Comparison of ENCODE assay signal across 16 cellular contexts in the genomic region with DNA sequence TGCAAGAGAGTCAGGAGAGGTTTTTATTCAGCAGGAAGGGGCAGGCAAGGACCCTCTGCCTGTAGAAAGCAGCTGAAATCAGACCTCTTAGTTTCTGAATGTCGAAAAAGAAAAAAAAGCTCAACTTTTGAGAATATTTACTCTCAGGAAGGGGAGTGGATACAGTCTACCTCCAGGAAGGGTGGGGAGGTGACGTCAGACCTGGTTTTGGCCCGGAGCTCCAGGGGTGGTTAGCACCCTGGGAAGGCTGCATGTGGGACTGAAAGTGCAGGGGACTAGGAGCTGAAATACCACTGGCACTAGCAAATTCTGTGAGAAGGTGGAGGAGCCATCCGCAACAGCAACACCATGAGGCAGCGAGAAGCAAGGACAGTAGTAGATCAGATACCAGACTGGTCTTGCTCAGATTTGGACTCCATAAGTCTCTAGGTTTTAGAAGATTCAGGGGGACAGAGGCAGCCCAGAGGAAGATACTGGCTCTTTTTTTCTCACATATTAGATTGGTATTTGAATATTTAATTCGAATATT. TPM values are rescaled to one million over a fixed set of nuclear protein-coding genes. Genes with fewer than 3 reads are reported as not detected.
DNase-seq lines count a peak whose midpoint lies in the region; ATAC-seq and TF ChIP-seq lines count a peak whose summit lies in the region.
"Had no signal": no experiment of that assay in that cellular context is flagged by ENCODE, and none has a peak within 500 bp of the region (broad histone marks: within the 10 kb centered on the region; RNA-seq: fewer than 3 reads in every experiment).

No MANE protein-coding gene starts in this region.

- no peaks in the 10 kb centered on the region for H3K27me3 Mint-ChIP-seq in HFFc6 (ENCODE audit: insufficient read depth)
- H3K27me3 Mint-ChIP-seq: CD4-positive, CD25-positive, alpha-beta regulatory T cell had no signal

- H3K9me3 ChIP-seq in right atrium auricular region (no peaks in the 10 kb centered on the region), right cardiac atrium (ENCODE audit: control insufficient read depth, low read length) (no peaks in the 10 kb centered on the region), OCI-LY3 (ENCODE audit: insufficient read depth, low read length) (no peaks in the 10 kb centered on the region), esophagus muscularis mucosa (peaks cover 0 to 7% (median 2%) of the 10 kb centered on the region in 4 donors), BE2C (no peaks in the 10 kb centered on the region)

- H3K36me3 ChIP-seq in right atrium auricular region (no peaks in the 10 kb centered on the region), OCI-LY3 (replicated peaks; ENCODE audit: low read depth, low read length) (no peaks in the 10 kb centered on the region), esophagus muscularis mucosa (no peaks in the 10 kb centered on the region), BE2C (no peaks in the 10 kb centered on the region)
- H3K36me3 ChIP-seq: BLaER1 treated with 17β-estradiol and CSF1 and Interleukin-3, amounts not matched to agents 10 nM and 100 nM had no signal

- H3K4me3 Mint-ChIP-seq in HFFc6, result no peak overlapping the region
- H3K4me3 Mint-ChIP-seq: CD4-positive, CD25-positive, alpha-beta regulatory T cell had no signal

- peak; percentile 40 for DNase-seq in right atrium auricular region (ENCODE audit: low spot score)
- no peak for DNase-seq in right cardiac atrium
- peak; percentile 84 for DNase-seq in esophagus muscularis mucosa (ENCODE audit: extremely low spot score)
- DNase-seq in HFFc6, result no peak
- DNase-seq in UCSD-AML1 (lab: John Stamatoyannopoulos, UW; ENCODE audit: unreplicated experiment), result no peak
- no peak for DNase-seq in BE2C
- DNase-seq: AML-193; Calu3; CD4-positive, CD25-positive, alpha-beta regulatory T cell; DMS153; DMS79 treated with DMSO at 0.1 percent for 48 hours; GF-D8 had no signal

- peaks cover 58% of the 10 kb centered on the region for H3K9me3 Mint-ChIP-seq in HFFc6

- intact Hi-C loops in right cardiac atrium (cut with DNase I), result no loop called here
- intact Hi-C loops in esophagus muscularis mucosa (cut with DNase I), result loop anchor here (2.0 kb wide), 1 partner anchor 17 kb away; no protein-coding TSS in a partner anchor

- peak overlapping the region; percentile 17; the same call in 1 of the 2 replicates for H3K4me2 ChIP-seq in OCI-LY3 (ENCODE audit: low read length)
- H3K4me2 ChIP-seq: BLaER1 treated with 17β-estradiol and CSF1 and Interleukin-3, amounts not matched to agents 10 nM and 100 nM had no signal

- TF ChIP-seq POLR2A in esophagus muscularis mucosa (IDR thresholded peaks at IDR 0.05; ENCODE audit: low read depth), result no peak

- TF ChIP-seq EP300 in esophagus muscularis mucosa (IDR thresholded peaks at IDR 0.05), result no peak

- H3K27ac Mint-ChIP-seq in HFFc6, result no peak overlapping the region
- H3K27ac Mint-ChIP-seq: CD4-positive, CD25-positive, alpha-beta regulatory T cell had no signal

- H3K79me2 ChIP-seq in OCI-LY3 (ENCODE audit: low read length), result no peaks in the 10 kb centered on the region

- H3K9ac ChIP-seq in OCI-LY3 (ENCODE audit: low read length), result no peak overlapping the region
- H3K9ac ChIP-seq: BLaER1 treated with 17β-estradiol and CSF1 and Interleukin-3, amounts not matched to agents 10 nM and 100 nM had no signal

- no peak for TF ChIP-seq CTCF in right atrium auricular region (IDR thresholded peaks at IDR 0.05)
- no peak for TF ChIP-seq CTCF in OCI-LY3 (IDR thresholded peaks at IDR 0.05; ENCODE audit: low read depth, low read length)
- TF ChIP-seq CTCF in esophagus muscularis mucosa (IDR thresholded peaks at IDR 0.05), result no peak
- no peak for TF ChIP-seq CTCF in HFFc6 (IDR thresholded peaks at IDR 0.05)
- no peak for TF ChIP-seq CTCF in BE2C (IDR thresholded peaks at IDR 0.05; ENCODE audit: low read depth, low read length)

- no peak overlapping the region for H3K27ac ChIP-seq in right atrium auricular region
- H3K27ac ChIP-seq in right cardiac atrium (ENCODE audit: low read length), result no peak overlapping the region
- H3K27ac ChIP-seq in OCI-LY3 (ENCODE audit: low read length), result no peak overlapping the region
- H3K27ac ChIP-seq in esophagus muscularis mucosa (replicated peaks in 1 of 4), result no peak overlapping the region
- H3K27ac ChIP-seq: 22Rv1; BLaER1 treated with 17β-estradiol and CSF1 and Interleukin-3, amounts not matched to agents 10 nM and 100 nM had no signal

- peaks cover 4% of the 10 kb centered on the region; the same call in 1 of the 2 replicates for H3K36me3 Mint-ChIP-seq in HFFc6 (ENCODE audit: low read depth)
- H3K36me3 Mint-ChIP-seq: CD4-positive, CD25-positive, alpha-beta regulatory T cell had no signal

- no peak overlapping the region for H3K4me3 ChIP-seq in right atrium auricular region
- H3K4me3 ChIP-seq in right cardiac atrium (ENCODE audit: low read length), result no peak overlapping the region
- no peak overlapping the region for H3K4me3 ChIP-seq in OCI-LY3 (ENCODE audit: low read length)
- H3K4me3 ChIP-seq in esophagus muscularis mucosa, result no peak overlapping the region
- H3K4me3 ChIP-seq in BE2C (ENCODE audit: low read depth, low read length), result no peak overlapping the region
- H3K4me3 ChIP-seq: BLaER1 treated with 17β-estradiol and CSF1 and Interleukin-3, amounts not matched to agents 10 nM and 100 nM had no signal

- peak overlapping the region; percentile 71; the same call in 1 of the 2 replicates for H2AFZ ChIP-seq in OCI-LY3 (ENCODE audit: low read depth, low read length)

- no peaks in the 10 kb centered on the region for H3K4me1 Mint-ChIP-seq in HFFc6 (ENCODE audit: low read depth)
- H3K4me1 Mint-ChIP-seq: CD4-positive, CD25-positive, alpha-beta regulatory T cell had no signal

- no peaks in the 10 kb centered on the region for H4K20me1 ChIP-seq in OCI-LY3 (ENCODE audit: insufficient read depth, low read length)
- H4K20me1 ChIP-seq: BLaER1 treated with 17β-estradiol and CSF1 and Interleukin-3, amounts not matched to agents 10 nM and 100 nM had no signal

- 73% methylated on average over 6 of the region's 6 CpGs for WGBS in right cardiac atrium
- WGBS in esophagus muscularis mucosa, result 73% methylated on average over 6 of the region's 6 CpGs

- H3K4me1 ChIP-seq in right atrium auricular region, result no peaks in the 10 kb centered on the region
- H3K4me1 ChIP-seq in right cardiac atrium (ENCODE audit: control insufficient read depth, insufficient read depth, low read length), result no peaks in the 10 kb centered on the region
- H3K4me1 ChIP-seq in OCI-LY3 (ENCODE audit: low read length), result peaks cover 52% of the 10 kb centered on the region
- no peaks in the 10 kb centered on the region for H3K4me1 ChIP-seq in esophagus muscularis mucosa
- H3K4me1 ChIP-seq in BE2C, result no peaks in the 10 kb centered on the region

- H3K27me3 ChIP-seq in right atrium auricular region, result no peaks in the 10 kb centered on the region
- no peaks in the 10 kb centered on the region for H3K27me3 ChIP-seq in right cardiac atrium (ENCODE audit: control insufficient read depth, insufficient read depth)
- H3K27me3 ChIP-seq in OCI-LY3 (ENCODE audit: low read depth, low read length), result no peaks in the 10 kb centered on the region
- H3K27me3 ChIP-seq in esophagus muscularis mucosa, result peaks cover 0 to 11% (median 0%) of the 10 kb centered on the region in 4 donors
- no peaks in the 10 kb centered on the region for H3K27me3 ChIP-seq in BE2C
- H3K27me3 ChIP-seq: BLaER1 treated with 17β-estradiol and CSF1 and Interleukin-3, amounts not matched to agents 10 nM and 100 nM had no signal

- ATAC-seq in right cardiac atrium, result no peak
- ATAC-seq in HG02571 (IDR thresholded peaks at IDR 0.05; ENCODE audit: unreplicated experiment), result no peak

RNA-seq across cellular contexts. Expression of gene MC2R, which starts 19.8 kb away (rescaled TPM):
- total RNA-seq in right atrium auricular region (not detected), right cardiac atrium (not detected), esophagus muscularis mucosa (under 1 TPM in 1 of 4 donors, not detected in 3; 0.17 TPM)
- polyA plus RNA-seq in right cardiac atrium, result not detected
- not detected for total RNA-seq in HFFc6 (2021; fragmentation: NEBNext Ultra II Directional; extraction: Animal tissue kit (Norgen Biotek cat#: 25700))
- not detected for polyA plus RNA-seq in BE2C (2012; ENCODE audit: insufficient read depth, insufficient read length, low read depth)
- total RNA-seq: Calu3; CD4-positive, CD25-positive, alpha-beta regulatory T cell had no signal
- polyA plus RNA-seq: CD4-positive, CD25-positive, alpha-beta regulatory T cell had no signal

Comparison
In these comparisons a context has a peak if more than half of its experiments do, and no peak if none do; other contexts are left out.
1. DNase-seq: peak in right atrium auricular region (single experiment) and esophagus muscularis mucosa (single experiment); none in right cardiac atrium (0 of 3), HFFc6 (single experiment), UCSD-AML1 (single experiment) and BE2C (single experiment).